Comparison of ENCODE assay signal across 36 cellular contexts in genomic region chr20:52235129-52235528, GRCh38.
"Had no signal": no experiment of that assay in that cellular context is flagged by ENCODE, and none has a peak within 500 bp of the region (broad histone marks: within the 10 kb centered on the region; RNA-seq: fewer than 3 reads in every experiment).

No MANE protein-coding gene starts in this region.

- H3K27me3 Mint-ChIP-seq: activated T-helper 17 cell treated with anti-CD3 and anti-CD28 coated beads, Interleukin-2, amount 50 U/mL, for 72 hours had no signal

- H3K27ac Mint-ChIP-seq: activated B cell treated with CpG ODN at 0.5 μM for 24 hours; activated CD4-positive, alpha-beta memory T cell treated with anti-CD3 and anti-CD28 coated beads for 36 hours; activated CD4-positive, alpha-beta T cell treated with anti-CD3 and anti-CD28 coated beads, Interleukin-2, amount 10 ng/mL, durations not matched to agents 24 days and 14 days; activated CD8-positive, alpha-beta T cell treated with anti-CD3 and anti-CD28 coated beads for 36 hours; activated naive CD4-positive, alpha-beta T cell treated with anti-CD3 and anti-CD28 coated beads for 36 hours; activated naive CD4-positive, alpha-beta T cell treated with anti-CD3 and anti-CD28 coated beads, Interleukin-2, amount 50 U/mL, for 72 hours; activated naive CD8-positive, alpha-beta T cell treated with anti-CD3 and anti-CD28 coated beads for 36 hours; activated T-cell treated with anti-CD3 and anti-CD28 coated beads, Interleukin-2, amount 50 U/mL, for 72 hours; activated T-helper 1 cell treated with anti-CD3 and anti-CD28 coated beads, Interleukin-12 subunit alpha, Interleukin-12 subunit beta, Interleukin-2, Interleukin-4 antibody, amounts not matched to agents 30 ng/mL and 10 ng/mL and 1 ng/mL, durations not matched to agents 14 hours and 24 hours and 36 hours; activated T-helper 17 cell treated with anti-CD3 and anti-CD28 coated beads, Interleukin-2, amount 50 U/mL, for 72 hours; brain; T-helper 1 cell treated with Interleukin-12 subunit alpha and Interleukin-12 subunit beta and Interleukin-4 antibody, amounts not matched to agents 30 μg/mL and 1 μg/mL, for 36 hours; T-helper 2 cell treated with Interferon-gamma antibody and Interleukin-4, amounts not matched to agents 5 μg/mL and 100 μg/mL, for 36 hours had no signal

- DNase-seq: activated B cell treated with CpG ODN at 0.5 μM for 24 hours; activated CD4-positive, alpha-beta memory T cell treated with anti-CD3 and anti-CD28 coated beads for 36 hours; activated CD4-positive, alpha-beta T cell treated with anti-CD3 and anti-CD28 coated beads for 4 hours; activated CD4-positive, alpha-beta T cell treated with anti-CD3 and anti-CD28 coated beads, Interleukin-2, amount 10 ng/mL, durations not matched to agents 24 days and 14 days; activated CD4-positive, alpha-beta T cell treated with anti-CD3 and anti-CD28 coated beads, Interleukin-2, amount 50 U/mL, for 1 hour; activated CD4-positive, alpha-beta T cell treated with anti-CD3 and anti-CD28 coated beads, Interleukin-2, amount 50 U/mL, for 4 hours; activated CD4-positive, CD25-positive, alpha-beta regulatory T cell treated with anti-CD3 and anti-CD28 coated beads, Interleukin-2, amount 50 U/mL, for 72 hours; activated CD8-positive, alpha-beta memory T cell treated with anti-CD3 and anti-CD28 coated beads, Interleukin-2, amount 50 U/mL, for 4 hours; activated CD8-positive, alpha-beta T cell treated with anti-CD3 and anti-CD28 coated beads for 36 hours; activated effector memory CD4-positive, alpha-beta T cell treated with anti-CD3 and anti-CD28 coated beads, Interleukin-2, amount 50 U/mL, for 16 hours; activated gamma-delta T cell treated with Interleukin-2 at 50 U/mL for 16 hours; activated naive CD4-positive, alpha-beta T cell; activated naive CD4-positive, alpha-beta T cell treated with anti-CD3 and anti-CD28 coated beads for 36 hours; activated naive CD4-positive, alpha-beta T cell treated with anti-CD3 and anti-CD28 coated beads, Interleukin-2, amount 50 U/mL, for 16 hours; activated naive CD8-positive, alpha-beta T cell treated with anti-CD3 and anti-CD28 coated beads for 36 hours; activated T-cell treated with anti-CD3 and anti-CD28 coated beads for 4 hours; activated T-cell treated with anti-CD3 and anti-CD28 coated beads, Interleukin-2, amount 50 U/mL, for 1 hour; activated T-cell treated with anti-CD3 and anti-CD28 coated beads, Interleukin-2, amount 50 U/mL, for 4 hours; activated T-cell treated with anti-CD3 and anti-CD28 coated beads, Interleukin-2, amount 50 U/mL, for 72 hours; adrenal gland; amniotic stem cell; caudate nucleus; cerebellar nuclear complex; T-helper 1 cell; T-helper 2 cell; T-helper 9 cell had no signal

- H3K27ac ChIP-seq: adrenal gland, ascending aorta, cardiac muscle cell, VCaP had no signal

- H3K4me3 Mint-ChIP-seq: activated B cell treated with CpG ODN at 0.5 μM for 24 hours; activated CD4-positive, alpha-beta memory T cell treated with anti-CD3 and anti-CD28 coated beads for 36 hours; activated CD4-positive, alpha-beta T cell treated with anti-CD3 and anti-CD28 coated beads, Interleukin-2, amount 10 ng/mL, durations not matched to agents 24 days and 14 days; activated CD8-positive, alpha-beta T cell treated with anti-CD3 and anti-CD28 coated beads for 36 hours; activated naive CD4-positive, alpha-beta T cell treated with anti-CD3 and anti-CD28 coated beads for 36 hours; activated naive CD8-positive, alpha-beta T cell treated with anti-CD3 and anti-CD28 coated beads for 36 hours; activated T-cell treated with anti-CD3 and anti-CD28 coated beads, Interleukin-2, amount 50 U/mL, for 4 hours; activated T-cell treated with anti-CD3 and anti-CD28 coated beads, Interleukin-2, amount 50 U/mL, for 72 hours; activated T-helper 1 cell treated with anti-CD3 and anti-CD28 coated beads, Interleukin-12 subunit alpha, Interleukin-12 subunit beta, Interleukin-2, Interleukin-4 antibody, amounts not matched to agents 30 ng/mL and 10 ng/mL and 1 ng/mL, durations not matched to agents 14 hours and 24 hours and 36 hours; activated T-helper 17 cell treated with anti-CD3 and anti-CD28 coated beads, Interleukin-2, amount 50 U/mL, for 72 hours; brain; central memory CD8-positive, alpha-beta T cell; T-helper 1 cell treated with Interleukin-12 subunit alpha and Interleukin-12 subunit beta and Interleukin-4 antibody, amounts not matched to agents 30 μg/mL and 1 μg/mL, for 36 hours; T-helper 2 cell treated with Interferon-gamma antibody and Interleukin-4, amounts not matched to agents 5 μg/mL and 100 μg/mL, for 36 hours had no signal

- H3K36me3 Mint-ChIP-seq: activated CD4-positive, alpha-beta memory T cell treated with anti-CD3 and anti-CD28 coated beads for 36 hours; activated naive CD4-positive, alpha-beta T cell treated with anti-CD3 and anti-CD28 coated beads, Interleukin-2, amount 50 U/mL, for 72 hours; activated naive CD8-positive, alpha-beta T cell treated with anti-CD3 and anti-CD28 coated beads for 36 hours; brain had no signal

- H3K9me3 Mint-ChIP-seq: activated B cell treated with CpG ODN at 0.5 μM for 24 hours; activated CD4-positive, alpha-beta memory T cell treated with anti-CD3 and anti-CD28 coated beads for 36 hours; activated CD4-positive, alpha-beta T cell treated with anti-CD3 and anti-CD28 coated beads, Interleukin-2, amount 10 ng/mL, durations not matched to agents 24 days and 14 days; activated CD8-positive, alpha-beta T cell treated with anti-CD3 and anti-CD28 coated beads for 36 hours; activated naive CD4-positive, alpha-beta T cell treated with anti-CD3 and anti-CD28 coated beads for 36 hours; activated naive CD4-positive, alpha-beta T cell treated with anti-CD3 and anti-CD28 coated beads, Interleukin-2, amount 50 U/mL, for 72 hours; activated naive CD8-positive, alpha-beta T cell treated with anti-CD3 and anti-CD28 coated beads for 36 hours; activated T-cell treated with anti-CD3 and anti-CD28 coated beads, Interleukin-2, amount 50 U/mL, for 4 hours; activated T-cell treated with anti-CD3 and anti-CD28 coated beads, Interleukin-2, amount 50 U/mL, for 72 hours; activated T-helper 1 cell treated with anti-CD3 and anti-CD28 coated beads, Interleukin-12 subunit alpha, Interleukin-12 subunit beta, Interleukin-2, Interleukin-4 antibody, amounts not matched to agents 30 ng/mL and 10 ng/mL and 1 ng/mL, durations not matched to agents 14 hours and 24 hours and 36 hours; activated T-helper 17 cell treated with anti-CD3 and anti-CD28 coated beads, Interleukin-2, amount 50 U/mL, for 72 hours; central memory CD8-positive, alpha-beta T cell; T-helper 1 cell treated with Interleukin-12 subunit alpha and Interleukin-12 subunit beta and Interleukin-4 antibody, amounts not matched to agents 30 μg/mL and 1 μg/mL, for 36 hours; T-helper 2 cell treated with Interferon-gamma antibody and Interleukin-4, amounts not matched to agents 5 μg/mL and 100 μg/mL, for 36 hours had no signal

- H3K4me1 Mint-ChIP-seq: activated B cell treated with CpG ODN at 0.5 μM for 24 hours; activated CD4-positive, alpha-beta T cell treated with anti-CD3 and anti-CD28 coated beads, Interleukin-2, amount 10 ng/mL, durations not matched to agents 24 days and 14 days; activated T-helper 17 cell treated with anti-CD3 and anti-CD28 coated beads, Interleukin-2, amount 50 U/mL, for 72 hours; central memory CD8-positive, alpha-beta T cell had no signal

- ATAC-seq: activated CD8-positive, alpha-beta T cell treated with anti-CD3 and anti-CD28 coated beads for 36 hours; activated naive CD4-positive, alpha-beta T cell treated with anti-CD3 and anti-CD28 coated beads, Interleukin-2, amount 50 U/mL, for 72 hours; activated T-cell treated with anti-CD3 and anti-CD28 coated beads, Interleukin-2, amount 50 U/mL, for 4 hours; activated T-cell treated with anti-CD3 and anti-CD28 coated beads, Interleukin-2, amount 50 U/mL, for 72 hours; activated T-helper 17 cell treated with anti-CD3 and anti-CD28 coated beads, Interleukin-2, amount 50 U/mL, for 72 hours had no signal

- H3K36me3 ChIP-seq: adrenal gland, ascending aorta, cardiac muscle cell had no signal

- H3K27me3 ChIP-seq: adrenal gland, ascending aorta, cardiac muscle cell had no signal

- H3K4me1 ChIP-seq: adrenal gland, ascending aorta had no signal

- H3K9me3 ChIP-seq: adrenal gland, ascending aorta had no signal

- H3K4me3 ChIP-seq: adrenal gland, ascending aorta, cardiac muscle cell had no signal
